Comparison of ENCODE assay signal across 8 cellular contexts in genomic region chr9:127854169-127854833, GRCh38. TPM values are rescaled to one million over a fixed set of nuclear protein-coding genes. Genes with fewer than 3 reads are reported as not detected.
DNase-seq lines count a peak whose midpoint lies in the region; ATAC-seq and TF ChIP-seq lines count a peak whose summit lies in the region.

ENG (minus strand) TSS chr9:127854658; CDS start chr9:127854355, 303 bp downstream.

- H3K36me3 Mint-ChIP-seq in activated CD4-positive, alpha-beta memory T cell treated with anti-CD3 and anti-CD28 coated beads for 36 hours, result peaks cover 11% of the 10 kb centered on the region
- H3K36me3 Mint-ChIP-seq in natural killer cell treated with Interleukin-12 subunit alpha and Interleukin-12 subunit beta and Interleukin-15 and Interleukin-18, amount 100 ng/mL, for 72 hours, result peaks cover 4% of the 10 kb centered on the region

- TF ChIP-seq CTCF in fibroblast of mammary gland (conservative IDR thresholded peaks at IDR 0.05; ENCODE audit: control insufficient read depth, insufficient read depth, low read depth, low read length), result no peak

- CTCF ChIA-PET in activated CD8-positive, alpha-beta memory T cell treated with anti-CD3 and anti-CD28 coated beads for 36 hours (lab: Charles Lee), result interaction anchor here (0.6 to 2.0 kb wide), 4 partner anchors 15 to 89 kb away, joined by 3 to 12 read pairs (median 7); no protein-coding TSS in a partner anchor
- CTCF ChIA-PET in activated CD4-positive, alpha-beta memory T cell treated with anti-CD3 and anti-CD28 coated beads for 36 hours (lab: Charles Lee), result interaction anchor here (0.7 to 2.3 kb wide), 7 partner anchors 15 to 271 kb away, joined by 3 to 10 read pairs (median 4); partner anchors contain the start of gene TOR2A

- no peaks in the 10 kb centered on the region for H3K27me3 Mint-ChIP-seq in activated CD4-positive, alpha-beta memory T cell treated with anti-CD3 and anti-CD28 coated beads for 36 hours
- H3K27me3 Mint-ChIP-seq in natural killer cell treated with Interleukin-12 subunit alpha and Interleukin-12 subunit beta and Interleukin-15 and Interleukin-18, amount 100 ng/mL, for 72 hours, result no peaks in the 10 kb centered on the region

- intact Hi-C loops in activated CD4-positive, alpha-beta memory T cell treated with anti-CD3 and anti-CD28 coated beads for 36 hours (cut with micrococcal nuclease), result no loop called here

- POLR2A ChIA-PET in activated CD8-positive, alpha-beta memory T cell treated with anti-CD3 and anti-CD28 coated beads for 36 hours (lab: Charles Lee), result no interaction called here
- POLR2A ChIA-PET in activated CD4-positive, alpha-beta memory T cell treated with anti-CD3 and anti-CD28 coated beads for 36 hours (lab: Charles Lee), result interaction anchor here (0.7 to 1.0 kb wide), 2 partner anchors 30 to 49 kb away, joined by 3 read pairs; no protein-coding TSS in a partner anchor

- peak within 1 kb of the TSS; percentile 81 for H3K27ac Mint-ChIP-seq in activated CD4-positive, alpha-beta memory T cell treated with anti-CD3 and anti-CD28 coated beads for 36 hours
- H3K27ac Mint-ChIP-seq in natural killer cell treated with Interleukin-12 subunit alpha and Interleukin-12 subunit beta and Interleukin-15 and Interleukin-18, amount 100 ng/mL, for 72 hours, result peak within 1 kb of the TSS; percentile 80

- ATAC-seq in natural killer cell treated with Interleukin-12 subunit alpha and Interleukin-12 subunit beta and Interleukin-15 and Interleukin-18, amount 100 ng/mL, for 72 hours, result peak; percentile 58 to 67
- ATAC-seq in HG02759 (IDR thresholded peaks at IDR 0.05; ENCODE audit: unreplicated experiment), result no peak

- peaks cover 13% of the 10 kb centered on the region for H3K9me3 Mint-ChIP-seq in activated CD4-positive, alpha-beta memory T cell treated with anti-CD3 and anti-CD28 coated beads for 36 hours
- peaks cover 3% of the 10 kb centered on the region for H3K9me3 Mint-ChIP-seq in natural killer cell treated with Interleukin-12 subunit alpha and Interleukin-12 subunit beta and Interleukin-15 and Interleukin-18, amount 100 ng/mL, for 72 hours

- no peak for DNase-seq in activated CD8-positive, alpha-beta memory T cell treated with anti-CD3 and anti-CD28 coated beads, Interleukin-2, amount 50 U/mL, for 4 hours
- peak; percentile 42 for DNase-seq in activated CD4-positive, alpha-beta memory T cell treated with anti-CD3 and anti-CD28 coated beads for 36 hours
- DNase-seq in fibroblast of mammary gland (ENCODE audit: low read depth) (peak; percentile 48), NCI-H187 (lab: John Stamatoyannopoulos, UW) (no peak), superior temporal gyrus (ENCODE audit: extremely low spot score) (no peak)
- DNase-seq in natural killer cell treated with Interleukin-12 subunit alpha and Interleukin-12 subunit beta and Interleukin-15 and Interleukin-18, amount 100 ng/mL, for 72 hours (ENCODE audit: low spot score), result no peak

- H3K4me3 ChIP-seq in fibroblast of mammary gland (ENCODE audit: control insufficient read depth, low read depth, low read length), result peak within 1 kb of the TSS; percentile 78

- peaks cover 21% of the 10 kb centered on the region for H3K4me1 Mint-ChIP-seq in activated CD4-positive, alpha-beta memory T cell treated with anti-CD3 and anti-CD28 coated beads for 36 hours (ENCODE audit: low read depth)
- H3K4me1 Mint-ChIP-seq in natural killer cell treated with Interleukin-12 subunit alpha and Interleukin-12 subunit beta and Interleukin-15 and Interleukin-18, amount 100 ng/mL, for 72 hours (ENCODE audit: low read depth in 2 of 2), result peaks cover 23 to 28% of the 10 kb centered on the region in 2 donors

- H3K4me3 Mint-ChIP-seq in activated CD4-positive, alpha-beta memory T cell treated with anti-CD3 and anti-CD28 coated beads for 36 hours, result peak within 1 kb of the TSS; percentile 84
- peak within 1 kb of the TSS; percentile 91 for H3K4me3 Mint-ChIP-seq in natural killer cell treated with Interleukin-12 subunit alpha and Interleukin-12 subunit beta and Interleukin-15 and Interleukin-18, amount 100 ng/mL, for 72 hours

RNA-seq across cellular contexts. Expression of gene ENG, which starts in this region (rescaled TPM):
- total RNA-seq in activated CD8-positive, alpha-beta memory T cell treated with anti-CD3 and anti-CD28 coated beads for 36 hours, result 10 to 100 TPM; 19.0 to 20.5 TPM
- total RNA-seq in activated CD4-positive, alpha-beta memory T cell treated with anti-CD3 and anti-CD28 coated beads for 36 hours, result 10 to 100 TPM; 12.0 to 12.2 TPM
- total RNA-seq in natural killer cell treated with Interleukin-12 subunit alpha and Interleukin-12 subunit beta and Interleukin-15 and Interleukin-18, amount 100 ng/mL, for 72 hours, result 10 to 100 TPM; 12.7 to 34.1 TPM

Comparison
In these comparisons a context has a peak if more than half of its experiments do, and no peak if none do; other contexts are left out.
1. DNase-seq: peak in activated CD4-positive, alpha-beta memory T cell treated with anti-CD3 and anti-CD28 coated beads for 36 hours (single experiment) and fibroblast of mammary gland (single experiment); none in activated CD8-positive, alpha-beta memory T cell treated with anti-CD3 and anti-CD28 coated beads, Interleukin-2, amount 50 U/mL, for 4 hours (single experiment), natural killer cell treated with Interleukin-12 subunit alpha and Interleukin-12 subunit beta and Interleukin-15 and Interleukin-18, amount 100 ng/mL, for 72 hours (single experiment), NCI-H187 (0 of 2) and superior temporal gyrus (single experiment).